Comparison of ENCODE assay signal across 11 cellular contexts in genomic region chr7:117780832-117781231, GRCh38.
DNase-seq lines count a peak whose midpoint lies in the region; ATAC-seq and TF ChIP-seq lines count a peak whose summit lies in the region.
"Had no signal": no experiment of that assay in that cellular context is flagged by ENCODE, and none has a peak within 500 bp of the region (broad histone marks: within the 10 kb centered on the region; RNA-seq: fewer than 3 reads in every experiment).

No MANE protein-coding gene starts in this region.

- in situ Hi-C loops in transverse colon (cut with MboI; ENCODE audit: low pct_ligation_motif_present in 1 of 4, low pct_unique_long_range_greater_than_20kb in 1 of 4, low sequenced_read_pairs in 3 of 4): no loop called here

- H3K4me2 ChIP-seq in PC-3 (ENCODE audit: low read length): no peak overlapping the region

- no peak overlapping the region for H2AFZ ChIP-seq in PC-3 (ENCODE audit: low read length)

- H3F3A ChIP-seq in PC-3 (ENCODE audit: low read length, unreplicated experiment): no peaks in the 10 kb centered on the region

- no peak overlapping the region for H3K4me3 ChIP-seq in transverse colon
- H3K4me3 ChIP-seq in PC-3 (ENCODE audit: low read length): no peak overlapping the region
- H3K4me3 ChIP-seq: stomach had no signal

- H3K9ac ChIP-seq in PC-3 (ENCODE audit: low read length): no peak overlapping the region

- no TSS peak for BruUV-seq in PC-3 (replicated peaks; lab: Mats Ljungman, UMichigan)

- CTCF ChIA-PET in PC-3 (lab: Charles Lee): no interaction called here

- no peaks in the 10 kb centered on the region for H4K20me1 ChIP-seq in PC-3 (ENCODE audit: low read length)

- H3K36me3 ChIP-seq in transverse colon (no peaks in the 10 kb centered on the region), PC-3 (ENCODE audit: low read depth, low read length) (no peaks in the 10 kb centered on the region)
- H3K36me3 ChIP-seq: stomach had no signal

- intact Hi-C loops in transverse colon (cut with DNase I; ENCODE audit: low total_unique reads): no loop called here
- intact Hi-C loops in PC-3 (cut with micrococcal nuclease): no loop called here

- TF ChIP-seq CTCF in transverse colon (IDR thresholded peaks at IDR 0.05) (no peak), PC-3 (conservative IDR thresholded peaks at IDR 0.05; ENCODE audit: low read depth, low read length) (no peak)

- TF ChIP-seq POLR2A in transverse colon (IDR thresholded peaks at IDR 0.05): no peak

- 56 to 63% methylated on average over 2 of the region's 2 CpGs for WGBS in transverse colon (ENCODE audit: low coverage in 1 of 2), 2 donors

- H3K27me3 ChIP-seq in transverse colon (no peaks in the 10 kb centered on the region), PC-3 (ENCODE audit: low read length) (no peaks in the 10 kb centered on the region)
- H3K27me3 ChIP-seq: stomach had no signal

- H3K4me1 ChIP-seq in transverse colon (no peaks in the 10 kb centered on the region), PC-3 (ENCODE audit: insufficient read depth, low read length) (peaks cover 5% of the 10 kb centered on the region)
- H3K4me1 ChIP-seq: stomach had no signal

- POLR2A ChIA-PET in PC-3 (lab: Charles Lee; ENCODE audit: unreplicated experiment): no interaction called here

- H3K9me3 ChIP-seq in transverse colon: no peaks in the 10 kb centered on the region
- no peaks in the 10 kb centered on the region for H3K9me3 ChIP-seq in PC-3 (ENCODE audit: low read length)
- H3K9me3 ChIP-seq: stomach had no signal

- H3K9me2 ChIP-seq in PC-3 (replicated peaks; ENCODE audit: low read length): no peaks in the 10 kb centered on the region

- H3K27ac ChIP-seq in transverse colon (no peak overlapping the region), PC-3 (ENCODE audit: low read length) (no peak overlapping the region)
- H3K27ac ChIP-seq: stomach had no signal

- DNase-seq in fibroblast of peridontal ligament (ENCODE audit: extremely low read depth) (peak; percentile 54), NCI-H1436 treated with DMSO at 0.1 percent for 48 hours (lab: John Stamatoyannopoulos, UW) (no peak), transverse colon (no peak), cerebellar cortex (ENCODE audit: low spot score) (no peak), PC-3 (no peak)
- DNase-seq: CD4-positive, CD25-positive, alpha-beta regulatory T cell; stomach had no signal

- H3K79me2 ChIP-seq in PC-3 (ENCODE audit: low read length): no peaks in the 10 kb centered on the region

- ATAC-seq in GM18499 (IDR thresholded peaks at IDR 0.05; ENCODE audit: insufficient read depth, unreplicated experiment) (peak; percentile 83), GM21529 (IDR thresholded peaks at IDR 0.05; ENCODE audit: unreplicated experiment) (peak; percentile 86), HG03378 (IDR thresholded peaks at IDR 0.05; ENCODE audit: unreplicated experiment) (peak; percentile 82), PC-3 (no peak)
- ATAC-seq: Panc1 had no signal

- TF ChIP-seq EP300 in transverse colon (IDR thresholded peaks at IDR 0.05; ENCODE audit: low read depth): no peak
